In the genomic region with DNA sequence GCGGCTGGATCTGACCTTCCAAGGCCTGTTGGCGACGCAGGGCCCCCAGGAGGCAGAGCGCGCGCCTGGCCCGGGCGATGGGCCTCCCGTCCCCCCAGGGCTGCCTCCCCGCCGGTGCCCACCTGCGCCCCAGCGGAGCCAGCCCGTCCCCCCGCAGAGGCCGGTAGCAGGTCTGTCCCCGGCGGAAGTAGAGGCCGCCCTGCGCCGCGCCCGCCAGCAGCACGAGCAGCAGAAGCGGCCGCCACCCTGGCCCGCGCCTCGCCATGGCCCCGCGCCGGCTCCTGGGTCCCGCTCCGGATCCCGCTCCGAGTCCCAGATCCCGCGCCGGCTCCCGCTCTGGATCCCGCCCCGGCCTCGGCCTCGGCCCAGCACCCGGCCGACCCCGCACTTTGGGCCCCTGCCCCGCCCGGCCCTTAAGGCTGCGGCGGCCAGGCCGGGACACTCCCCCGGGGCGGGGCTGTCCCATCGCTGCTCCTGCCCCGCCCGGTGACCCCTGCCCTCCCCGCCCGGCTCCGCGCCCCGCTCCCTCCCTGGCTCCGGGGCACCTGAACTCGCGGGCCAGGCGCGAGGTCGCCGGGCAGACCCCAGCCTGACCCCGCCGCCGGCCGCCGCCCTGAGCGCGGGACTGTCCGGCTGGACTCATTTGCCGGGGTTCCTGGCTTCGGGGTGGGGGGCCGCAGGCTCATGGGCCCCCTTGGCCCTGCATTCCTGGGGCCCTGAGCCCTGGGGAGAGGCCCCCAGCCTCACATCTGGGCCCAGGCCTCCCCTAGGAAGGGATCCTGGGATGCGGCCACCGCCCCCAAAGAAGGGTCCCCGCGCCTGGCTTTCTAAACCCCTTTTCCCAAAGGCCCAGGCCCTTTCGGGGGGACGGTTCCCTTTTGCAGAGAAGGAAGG, we compare ENCODE assay signal across 8 cellular contexts. TPM values are rescaled to one million over a fixed set of nuclear protein-coding genes. Genes with fewer than 3 reads are reported as not detected.
A peak's percentile ranks its signal among the peaks of the same experiment; 100 is the strongest.
DNase-seq lines count a peak whose midpoint lies in the region; ATAC-seq and TF ChIP-seq lines count a peak whose summit lies in the region.

TSS of gene CTSZ (minus strand) at position 391 of the 894 bp plus-strand sequence. CDS start at position 265, 126 bp downstream.

- H3K9me3 ChIP-seq in OCI-LY3 (ENCODE audit: insufficient read depth, low read length) (no peaks in the 10 kb centered on the region), cardiac muscle cell (ENCODE audit: low read depth) (no peaks in the 10 kb centered on the region), prostate gland (no peaks in the 10 kb centered on the region)

- H3K4me1 ChIP-seq in OCI-LY3 (ENCODE audit: low read length) (peaks cover 66% of the 10 kb centered on the region), cardiac muscle cell (ENCODE audit: low read depth) (peaks cover 12% of the 10 kb centered on the region), prostate gland (replicated peaks) (peaks cover 7% of the 10 kb centered on the region)

- H3K36me3 Mint-ChIP-seq in activated naive CD8-positive, alpha-beta T cell treated with anti-CD3 and anti-CD28 coated beads, Interleukin-2, amount 10 ng/mL, durations not matched to agents 7 days and 5 days = peaks cover 6% of the 10 kb centered on the region

- H4K20me1 ChIP-seq in OCI-LY3 (ENCODE audit: insufficient read depth, low read length) = peaks cover 21% of the 10 kb centered on the region

- peak within 1 kb of the TSS; percentile 89 for H3K4me3 Mint-ChIP-seq in activated naive CD8-positive, alpha-beta T cell treated with anti-CD3 and anti-CD28 coated beads, Interleukin-2, amount 10 ng/mL, durations not matched to agents 7 days and 5 days

- peak within 1 kb of the TSS; percentile 95 for H3K9ac ChIP-seq in OCI-LY3 (ENCODE audit: low read length)

- TF ChIP-seq CTCF in AG10803 (conservative IDR thresholded peaks at IDR 0.05; ENCODE audit: low read length) (no peak), OCI-LY3 (IDR thresholded peaks at IDR 0.05; ENCODE audit: low read depth, low read length) (no peak), cardiac muscle cell (IDR thresholded peaks at IDR 0.05; ENCODE audit: low read depth, low read length) (no peak), prostate gland (IDR thresholded peaks at IDR 0.05) (no peak)

- peak within 1 kb of the TSS; percentile 85 for H3K4me3 ChIP-seq in AG10803 (ENCODE audit: low read length)
- H3K4me3 ChIP-seq in OCI-LY3 (ENCODE audit: low read length) = peak within 1 kb of the TSS; percentile 82
- peak within 1 kb of the TSS; percentile 31 for H3K4me3 ChIP-seq in cardiac muscle cell
- peak within 1 kb of the TSS; percentile 66 to 68 for H3K4me3 ChIP-seq in prostate gland

- H3K79me2 ChIP-seq in OCI-LY3 (ENCODE audit: low read length) = peaks cover 51% of the 10 kb centered on the region

- DNase-seq in AG10803 (ENCODE audit: low read depth) = peak; percentile 57
- peak; percentile 73 for DNase-seq in activated naive CD8-positive, alpha-beta T cell treated with anti-CD3 and anti-CD28 coated beads, Interleukin-2, amount 10 ng/mL, durations not matched to agents 7 days and 5 days
- peak; percentile 48 to 58 for DNase-seq in cardiac muscle cell (ENCODE audit: low read depth in 1 of 2, low spot score in 1 of 2)
- no peak for DNase-seq in prostate gland (ENCODE audit: low spot score)
- DNase-seq in NCI-H1092 treated with DMSO at 0.1 percent for 48 hours (lab: John Stamatoyannopoulos, UW) = no peak
- DNase-seq in NCI-H2227 treated with DMSO at 0.1 percent for 48 hours (lab: John Stamatoyannopoulos, UW) = no peak

- peaks cover 3% of the 10 kb centered on the region for H3K27me3 ChIP-seq in OCI-LY3 (ENCODE audit: low read depth, low read length)
- H3K27me3 ChIP-seq in cardiac muscle cell = no peaks in the 10 kb centered on the region
- H3K27me3 ChIP-seq in prostate gland (replicated peaks; ENCODE audit: insufficient read depth) = no peaks in the 10 kb centered on the region

- no peaks in the 10 kb centered on the region for H3K9me3 Mint-ChIP-seq in activated naive CD8-positive, alpha-beta T cell treated with anti-CD3 and anti-CD28 coated beads, Interleukin-2, amount 10 ng/mL, durations not matched to agents 7 days and 5 days

- peak within 1 kb of the TSS; percentile 99 for H3K4me2 ChIP-seq in OCI-LY3 (ENCODE audit: low read length)

- H3K4me1 Mint-ChIP-seq in activated naive CD8-positive, alpha-beta T cell treated with anti-CD3 and anti-CD28 coated beads, Interleukin-2, amount 10 ng/mL, durations not matched to agents 7 days and 5 days = peaks cover 49% of the 10 kb centered on the region

- H2AFZ ChIP-seq in OCI-LY3 (ENCODE audit: low read depth, low read length) = no peak within 1 kb of the TSS

- intact Hi-C loops in prostate gland (cut with DNase I) = no loop called here

- peak within 1 kb of the TSS; percentile 85 for H3K27ac Mint-ChIP-seq in activated naive CD8-positive, alpha-beta T cell treated with anti-CD3 and anti-CD28 coated beads, Interleukin-2, amount 10 ng/mL, durations not matched to agents 7 days and 5 days

- peaks cover 32% of the 10 kb centered on the region for H3K36me3 ChIP-seq in OCI-LY3 (replicated peaks; ENCODE audit: low read depth, low read length)
- H3K36me3 ChIP-seq in cardiac muscle cell = no peaks in the 10 kb centered on the region
- H3K36me3 ChIP-seq in prostate gland = no peaks in the 10 kb centered on the region

- POLR2A ChIA-PET in activated naive CD8-positive, alpha-beta T cell treated with anti-CD3 and anti-CD28 coated beads, Interleukin-2, amount 10 ng/mL, durations not matched to agents 7 days and 5 days (lab: Charles Lee) = interaction anchor here (1.4 to 2.5 kb wide), 3 partner anchors 25 to 118 kb away, joined by 4 to 14 read pairs (median 11); partner anchors contain the start of gene ATP5F1E

- H3K27me3 Mint-ChIP-seq in activated naive CD8-positive, alpha-beta T cell treated with anti-CD3 and anti-CD28 coated beads, Interleukin-2, amount 10 ng/mL, durations not matched to agents 7 days and 5 days = no peaks in the 10 kb centered on the region

- ATAC-seq in GM21390 (IDR thresholded peaks at IDR 0.05; ENCODE audit: unreplicated experiment) = peak; percentile 27
- ATAC-seq in activated naive CD8-positive, alpha-beta T cell treated with anti-CD3 and anti-CD28 coated beads, Interleukin-2, amount 10 ng/mL, durations not matched to agents 7 days and 5 days (ENCODE audit: low read depth) = peak; percentile 57

- 11% methylated on average over 55 of the region's 86 CpGs for WGBS in prostate gland

- peak within 1 kb of the TSS; percentile 92 for H3K27ac ChIP-seq in OCI-LY3 (ENCODE audit: low read length)
- H3K27ac ChIP-seq in cardiac muscle cell = no peak within 1 kb of the TSS
- H3K27ac ChIP-seq in prostate gland = peak within 1 kb of the TSS; percentile 72 to 76

- TF ChIP-seq POLR2A in prostate gland (IDR thresholded peaks at IDR 0.05) = peak; percentile 36

RNA-seq across cellular contexts. Expression of gene CTSZ, which starts in this region (rescaled TPM):
- total RNA-seq in activated naive CD8-positive, alpha-beta T cell treated with anti-CD3 and anti-CD28 coated beads, Interleukin-2, amount 10 ng/mL, durations not matched to agents 7 days and 5 days = 10 to 100 TPM; 48.9 to 49.2 TPM
- total RNA-seq in cardiac muscle cell = 60.6 and 71.3 TPM in 2 replicates
- 3.7 and 6.6 TPM in 2 replicates for polyA plus RNA-seq in cardiac muscle cell
- 100 to 1,000 TPM in 1 of 2 donors, 10 to 100 TPM in 1; 93.6 to 130 TPM for total RNA-seq in prostate gland

Comparison
In these comparisons a context has a peak if more than half of its experiments do, and no peak if none do; other contexts are left out.
1. DNase-seq: peak in AG10803 (single experiment), activated naive CD8-positive, alpha-beta T cell treated with anti-CD3 and anti-CD28 coated beads, Interleukin-2, amount 10 ng/mL, durations not matched to agents 7 days and 5 days (single experiment) and cardiac muscle cell (2 of 2); none in prostate gland (single experiment), NCI-H1092 treated with DMSO at 0.1 percent for 48 hours (single experiment) and NCI-H2227 treated with DMSO at 0.1 percent for 48 hours (single experiment).
2. H3K4me3 ChIP-seq: peak in every context shown above with its lines; median percentile 85 in AG10803; 82 in OCI-LY3; 67 in prostate gland; 31 in cardiac muscle cell.